2 cellular contexts compared by ENCODE assay signal in genomic region chr6:109370792-109371191, GRCh38.
TF ChIP-seq lines count a peak whose summit lies in the region.

No MANE protein-coding gene starts in this region.

TF ChIP-seq in HCT116, 20 proteins besides CTCF, POLR2A, EP300 and RAD21:
- TF ChIP-seq REST (IDR thresholded peaks at IDR 0.05; ENCODE audit: low read depth) (no peak), SIN3A (IDR thresholded peaks at IDR 0.05; ENCODE audit: low read depth) (no peak), SP1 (IDR thresholded peaks at IDR 0.05; ENCODE audit: low read depth) (no peak), POLR2AphosphoS5 (IDR thresholded peaks at IDR 0.05; ENCODE audit: low read depth, low read length) (no peak), ELF1 (IDR thresholded peaks at IDR 0.05; ENCODE audit: borderline replicate concordance, low read depth) (no peak), MAX (IDR thresholded peaks at IDR 0.05) (no peak), ATF3 (IDR thresholded peaks at IDR 0.05) (no peak), EZH2phosphoT487 (IDR thresholded peaks at IDR 0.05; ENCODE audit: borderline replicate concordance) (no peak), YY1 (IDR thresholded peaks at IDR 0.05; ENCODE audit: extremely low read depth, insufficient replicate concordance, low read depth, low read length) (no peak)
TF ChIP-seq in HCT116: peak in this region for 0.

TF ChIP-seq in GM12878, 131 proteins besides CTCF, POLR2A, EP300 and RAD21:
- TF ChIP-seq ZBTB40 (IDR thresholded peaks at IDR 0.05; ENCODE audit: borderline replicate concordance) (0 out of 2 replicates have a peak, but pooled peaks have one; percentile 24), GABPA (IDR thresholded peaks at IDR 0.05; ENCODE audit: low read depth) (no peak), MAX (IDR thresholded peaks at IDR 0.05; ENCODE audit: low read depth, low read length) (no peak)
